Comparison of ENCODE assay signal across 19 cellular contexts in the genomic region with DNA sequence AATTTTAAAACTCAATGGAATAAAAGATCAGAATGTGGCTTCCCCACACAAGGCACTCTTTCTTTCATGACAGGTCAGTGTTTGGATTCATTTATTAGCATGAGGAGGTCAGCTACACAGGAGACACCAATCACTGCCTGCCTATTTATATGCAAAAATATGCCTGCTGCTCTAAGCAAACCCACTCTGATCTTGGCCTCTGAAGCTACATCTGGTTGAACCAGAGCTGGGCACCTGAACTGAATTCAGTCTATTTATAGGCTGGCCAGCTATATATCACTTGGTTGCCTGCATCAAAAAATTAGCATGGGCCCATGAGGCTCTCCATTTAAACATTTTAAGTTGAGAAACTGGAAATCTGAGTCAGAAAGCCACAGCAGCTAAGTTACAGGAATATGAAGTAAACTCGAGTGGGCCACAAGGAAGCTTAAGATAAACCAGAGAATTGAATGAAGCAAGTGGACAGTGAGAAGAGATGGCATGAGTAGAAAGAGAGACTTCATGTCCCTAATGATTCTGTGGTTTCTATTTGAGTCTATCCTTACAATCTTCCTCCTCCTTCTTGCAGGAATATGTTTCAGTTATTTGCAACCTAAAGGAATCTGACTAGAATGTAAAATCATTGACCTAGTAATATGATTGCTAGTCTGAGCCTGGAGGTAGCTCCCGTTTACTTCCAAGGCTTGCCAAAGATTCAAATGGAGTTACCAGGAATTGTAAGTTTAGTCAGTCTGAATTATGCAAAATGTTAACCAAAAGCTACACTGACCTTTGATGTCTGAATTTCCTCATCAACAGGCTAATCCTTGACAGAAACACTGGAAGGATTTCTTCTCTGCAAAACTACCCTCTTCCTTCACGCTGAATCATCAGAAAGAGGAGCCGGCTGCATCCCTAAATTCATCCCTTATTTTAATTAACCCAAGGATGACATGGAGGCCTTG. TPM values are rescaled to one million over a fixed set of nuclear protein-coding genes. Genes with fewer than 3 reads are reported as not detected.
A peak's percentile ranks its signal among the peaks of the same experiment; 100 is the strongest.
DNase-seq lines count a peak whose midpoint lies in the region; ATAC-seq and TF ChIP-seq lines count a peak whose summit lies in the region.
"Had no signal": no experiment of that assay in that cellular context is flagged by ENCODE, and none has a peak within 500 bp of the region (broad histone marks: within the 10 kb centered on the region; RNA-seq: fewer than 3 reads in every experiment).

No MANE protein-coding gene starts in this region.

- no peaks in the 10 kb centered on the region for H4K20me1 ChIP-seq in fibroblast of lung (ENCODE audit: control insufficient read depth, extremely low read depth, insufficient read depth, low read length)

- H3K4me3 ChIP-seq in AG10803 (ENCODE audit: low read length), result no peak overlapping the region
- H3K4me3 ChIP-seq in RWPE2 (ENCODE audit: severe bottlenecking), result no peak overlapping the region
- no peak overlapping the region for H3K4me3 ChIP-seq in fibroblast of lung (replicated peaks in 1 of 4; ENCODE audit: control extremely low read depth in 1 of 4, insufficient read depth in 1 of 4, low read depth in 3 of 4, low read length in 4 of 4)
- no peak overlapping the region for H3K4me3 ChIP-seq in psoas muscle
- H3K4me3 ChIP-seq in dorsolateral prefrontal cortex, result no peak overlapping the region
- H3K4me3 ChIP-seq: GM12878, prostate gland had no signal

- DNase-seq in AG10803 (ENCODE audit: low read depth) (peak; percentile 58), RWPE2 (ENCODE audit: low spot score) (no peak), fibroblast of lung (ENCODE audit: low read depth in 2 of 2) (peak; percentile 56 to 57), psoas muscle (no peak), NCI-H187 (lab: John Stamatoyannopoulos, UW) (no peak), Kasumi-1 (lab: John Stamatoyannopoulos, UW) (no peak), dorsolateral prefrontal cortex (no peak), globus pallidus (ENCODE audit: low spot score) (no peak)
- DNase-seq: activated CD4-positive, alpha-beta T cell treated with anti-CD3 and anti-CD28 coated beads for 4 hours; activated naive CD4-positive, alpha-beta T cell treated with anti-CD3 and anti-CD28 coated beads for 36 hours; effector CD4-positive, alpha-beta T cell; foreskin keratinocyte; mammary epithelial cell; naive thymus-derived CD8-positive, alpha-beta T cell; NCI-H1417 treated with DMSO at 0.1 percent for 48 hours; SHP77 treated with DMSO at 0.1 percent for 48 hours; stimulated activated CD4-positive, alpha-beta T cell treated with anti-CD3 and anti-CD28 coated beads, Interleukin-1b, Interleukin-23, amount 100 ng/mL, for 48 hours had no signal

- peaks cover 47% of the 10 kb centered on the region for H3K79me2 ChIP-seq in fibroblast of lung (ENCODE audit: control insufficient read depth, insufficient read depth, low read length)

- TF ChIP-seq CTCF in AG10803 (conservative IDR thresholded peaks at IDR 0.05; ENCODE audit: low read length), result no peak
- no peak for TF ChIP-seq CTCF in RWPE2 (IDR thresholded peaks at IDR 0.05; ENCODE audit: poor library complexity, severe bottlenecking)
- TF ChIP-seq CTCF in fibroblast of lung (conservative IDR thresholded peaks at IDR 0.05 in 1 of 2, IDR thresholded peaks at IDR 0.05 in 1 of 2; ENCODE audit: low read depth in 1 of 2, low read length in 2 of 2), result no peak
- TF ChIP-seq CTCF in psoas muscle (IDR thresholded peaks at IDR 0.05), result no peak
- no peak for TF ChIP-seq CTCF in dorsolateral prefrontal cortex (IDR thresholded peaks at IDR 0.05 in 54 of 56, conservative IDR thresholded peaks at IDR 0.05 in 2 of 56; ENCODE audit: low read depth in 1 of 56, partially characterized antibody in 56 of 56)

- H3K9me3 ChIP-seq in RWPE2 (ENCODE audit: severe bottlenecking), result no peaks in the 10 kb centered on the region
- H3K9me3 ChIP-seq in fibroblast of lung (ENCODE audit: control insufficient read depth, insufficient read depth, low read depth, low read length), result no peaks in the 10 kb centered on the region
- no peaks in the 10 kb centered on the region for H3K9me3 ChIP-seq in psoas muscle
- H3K9me3 ChIP-seq: prostate gland had no signal

- ATAC-seq in RWPE2 (ENCODE audit: low read depth) (no peak), psoas muscle (peak in 2 of 4 donors; percentile 55 to 66)
- ATAC-seq: foreskin keratinocyte; GM12878; naive thymus-derived CD8-positive, alpha-beta T cell had no signal

- peak overlapping the region; percentile 7 for H3K4me2 ChIP-seq in fibroblast of lung (ENCODE audit: extremely low read depth, insufficient read depth, low read length)

- H3K27me3 ChIP-seq in RWPE2 (ENCODE audit: insufficient read depth, poor library complexity, severe bottlenecking) (no peaks in the 10 kb centered on the region), fibroblast of lung (ENCODE audit: control insufficient read depth, insufficient read depth, low read length) (no peaks in the 10 kb centered on the region), psoas muscle (ENCODE audit: insufficient read depth in 3 of 3, low read length in 2 of 3) (no peaks in the 10 kb centered on the region), dorsolateral prefrontal cortex (no peaks in the 10 kb centered on the region)
- H3K27me3 ChIP-seq: foreskin keratinocyte had no signal

- peak overlapping the region; percentile 47 for H3K27ac ChIP-seq in RWPE2 (ENCODE audit: poor library complexity, severe bottlenecking)
- peak overlapping the region; percentile 6 for H3K27ac ChIP-seq in fibroblast of lung (ENCODE audit: insufficient read depth, low read length)
- H3K27ac ChIP-seq in psoas muscle, result peak overlapping the region; percentile 52
- H3K27ac ChIP-seq in dorsolateral prefrontal cortex, result peak overlapping the region in 3 of 59 donors; percentile 9 to 18 (median 17)
- H3K27ac ChIP-seq: foreskin keratinocyte, prostate gland had no signal

- H3K36me3 ChIP-seq in RWPE2 (ENCODE audit: low read depth), result no peaks in the 10 kb centered on the region
- peaks cover 2% of the 10 kb centered on the region for H3K36me3 ChIP-seq in fibroblast of lung (ENCODE audit: control insufficient read depth, insufficient read depth, low read length)
- H3K36me3 ChIP-seq in psoas muscle (ENCODE audit: insufficient read depth in 1 of 2, low read depth in 1 of 2), result no peaks in the 10 kb centered on the region
- H3K36me3 ChIP-seq: prostate gland had no signal

- H3K4me1 ChIP-seq in RWPE2 (ENCODE audit: insufficient read depth, poor library complexity, severe bottlenecking), result peaks cover 7% of the 10 kb centered on the region
- peaks cover 17% of the 10 kb centered on the region for H3K4me1 ChIP-seq in fibroblast of lung (ENCODE audit: control insufficient read depth, extremely low read depth, insufficient read depth, low read length)
- peaks cover 18% of the 10 kb centered on the region for H3K4me1 ChIP-seq in psoas muscle
- H3K4me1 ChIP-seq: prostate gland had no signal

- H2AFZ ChIP-seq in fibroblast of lung (ENCODE audit: low read length), result no peak overlapping the region

- intact Hi-C loops in psoas muscle (cut with DNase I) (no loop called here), dorsolateral prefrontal cortex (cut with DNase I) (no loop called here)

- 63 to 85% (median 69%) methylated on average over 4 of the region's 4 CpGs for WGBS in psoas muscle, 3 donors

- no peak overlapping the region for H3K9ac ChIP-seq in fibroblast of lung (ENCODE audit: insufficient read depth, low read length)

RNA-seq across cellular contexts. Expression of gene DDAH1, which starts 17.7 kb away (rescaled TPM):
- total RNA-seq in fibroblast of lung (22.6 and 50.0 TPM in 2 replicates), psoas muscle (10 to 100 TPM in 3 of 4 donors, 1 to 10 TPM in 1; 8.2 to 53.6 (median 28.1) TPM), dorsolateral prefrontal cortex (100 to 1,000 TPM in 116 of 120 experiments, 10 to 100 TPM in 4; 76.1 to 218 (median 142) TPM)
- polyA plus RNA-seq in fibroblast of lung (164 and 218 TPM in 2 replicates), psoas muscle (1 to 10 TPM; 2.1 to 4.3 (median 3.2) TPM)
- polyA plus RNA-seq in fibroblast of lung (2012), result 78.3 and 108 TPM in 2 replicates
- 84.3 and 113 TPM in 2 replicates for polyA minus RNA-seq in fibroblast of lung (ENCODE audit: low replicate concordance)
- total RNA-seq: activated naive CD4-positive, alpha-beta T cell treated with anti-CD3 and anti-CD28 coated beads for 36 hours; naive thymus-derived CD8-positive, alpha-beta T cell had no signal
- polyA plus RNA-seq: naive thymus-derived CD8-positive, alpha-beta T cell had no signal

Comparison
In these comparisons a context has a peak if more than half of its experiments do, and no peak if none do; other contexts are left out.
1. DNase-seq: peak in AG10803 (single experiment) and fibroblast of lung (2 of 2); none in RWPE2 (single experiment), psoas muscle (0 of 2), NCI-H187 (0 of 2), Kasumi-1 (0 of 2), dorsolateral prefrontal cortex (0 of 10) and globus pallidus (single experiment).